In genomic region chr19:11482384-11483050, GRCh38 we compare ENCODE assay signal across 8 cellular contexts. TPM values are rescaled to one million over a fixed set of nuclear protein-coding genes. Genes with fewer than 3 reads are reported as not detected.
DNase-seq lines count a peak whose midpoint lies in the region; ATAC-seq and TF ChIP-seq lines count a peak whose summit lies in the region.

No MANE protein-coding gene starts in this region.

- peak overlapping the region; percentile 44 for H3K9ac ChIP-seq in neuronal stem cell (ENCODE audit: low read depth, low read length, poor library complexity)
- no peak overlapping the region for H3K9ac ChIP-seq in subcutaneous abdominal adipose tissue (ENCODE audit: low read length in 5 of 5)

- H3K14ac ChIP-seq in neuronal stem cell (ENCODE audit: low read length): peak overlapping the region; percentile 6

- H2BK120ac ChIP-seq in neuronal stem cell (ENCODE audit: low read depth, low read length): no peak overlapping the region

- H3K9me3 ChIP-seq in DOHH2 (ENCODE audit: control insufficient read depth, insufficient read depth, low read length) (no peaks in the 10 kb centered on the region), RWPE2 (ENCODE audit: severe bottlenecking) (no peaks in the 10 kb centered on the region), neuronal stem cell (replicated peaks in 1 of 2; ENCODE audit: control insufficient read depth in 2 of 2, insufficient read depth in 1 of 2, low read depth in 1 of 2, low read length in 2 of 2) (peaks cover 0 to 4% of the 10 kb centered on the region in 2 donors), subcutaneous abdominal adipose tissue (ENCODE audit: control insufficient read depth in 5 of 5, low read length in 5 of 5) (no peaks in the 10 kb centered on the region)

- peak overlapping the region; percentile 90 for H3K18ac ChIP-seq in neuronal stem cell (ENCODE audit: low read length)

- H3K23ac ChIP-seq in neuronal stem cell (ENCODE audit: low read depth, low read length, poor library complexity): peak overlapping the region; percentile 83

- H3K9me2 ChIP-seq in DOHH2 (replicated peaks; ENCODE audit: control insufficient read depth, low read length): no peaks in the 10 kb centered on the region

- no peak overlapping the region for H2BK5ac ChIP-seq in neuronal stem cell (ENCODE audit: low read length)

- no peak overlapping the region for H4K8ac ChIP-seq in neuronal stem cell (ENCODE audit: low read depth, low read length)

- H2AFZ ChIP-seq in neuronal stem cell (ENCODE audit: low read length): peak overlapping the region; percentile 91

- H3K36me3 ChIP-seq in DOHH2 (ENCODE audit: control insufficient read depth, low read length): no peaks in the 10 kb centered on the region
- no peaks in the 10 kb centered on the region for H3K36me3 ChIP-seq in RWPE2 (ENCODE audit: low read depth)
- H3K36me3 ChIP-seq in neuronal stem cell (replicated peaks in 1 of 2; ENCODE audit: control insufficient read depth in 2 of 2, insufficient read depth in 2 of 2, low read length in 2 of 2): peaks cover 3 to 20% of the 10 kb centered on the region in 2 donors
- peaks cover 0 to 19% (median 7%) of the 10 kb centered on the region in 5 donors for H3K36me3 ChIP-seq in subcutaneous abdominal adipose tissue (ENCODE audit: control insufficient read depth in 5 of 5, insufficient read depth in 5 of 5, low read length in 5 of 5)

- no peak overlapping the region for H2BK12ac ChIP-seq in neuronal stem cell (ENCODE audit: low read length)

- no peaks in the 10 kb centered on the region for H3F3A ChIP-seq in DOHH2 (ENCODE audit: control insufficient read depth, insufficient read depth)

- H3K27ac ChIP-seq in DOHH2 (ENCODE audit: low read depth, low read length): no peak overlapping the region
- no peak overlapping the region for H3K27ac ChIP-seq in RWPE2 (ENCODE audit: poor library complexity, severe bottlenecking)
- no peak overlapping the region for H3K27ac ChIP-seq in neuronal stem cell (replicated peaks; ENCODE audit: low read length)
- H3K27ac ChIP-seq in subcutaneous abdominal adipose tissue (ENCODE audit: low read depth, low read length): no peak overlapping the region

- no peak overlapping the region for H2AK5ac ChIP-seq in neuronal stem cell (ENCODE audit: low read depth, low read length)

- TF ChIP-seq CTCF in DOHH2 (IDR thresholded peaks at IDR 0.05; ENCODE audit: low read depth, low read length, poor library complexity, severe bottlenecking) (peak; percentile 81), RWPE2 (IDR thresholded peaks at IDR 0.05; ENCODE audit: poor library complexity, severe bottlenecking) (peak; percentile 98), fibroblast of villous mesenchyme (IDR thresholded peaks at IDR 0.05; ENCODE audit: insufficient read depth, low read depth, low read length) (peak; percentile 91)

- DNase-seq in GOT3 (lab: John Stamatoyannopoulos, UW) (peak; percentile 46), M059J (ENCODE audit: low read depth) (peak; percentile 71), RWPE2 (ENCODE audit: low spot score) (no peak), fibroblast of villous mesenchyme (ENCODE audit: low read depth) (peak; percentile 76), neuronal stem cell (ENCODE audit: low spot score) (peak; percentile 67)
- peak; percentile 79 for DNase-seq in activated effector memory CD4-positive, alpha-beta T cell treated with Interleukin-2 at 50 U/mL for 16 hours

- no peaks in the 10 kb centered on the region for H4K20me1 ChIP-seq in DOHH2 (ENCODE audit: control insufficient read depth, insufficient read depth, low read depth, low read length)

- no peaks in the 10 kb centered on the region; the same call in 1 of the 2 replicates for H3K27me3 ChIP-seq in DOHH2 (ENCODE audit: control insufficient read depth, low read length)
- H3K27me3 ChIP-seq in RWPE2 (ENCODE audit: insufficient read depth, poor library complexity, severe bottlenecking): peaks cover 27% of the 10 kb centered on the region
- peaks cover 0 to 41% (median 16%) of the 10 kb centered on the region in 3 experiments for H3K27me3 ChIP-seq in neuronal stem cell (ENCODE audit: control insufficient read depth in 3 of 3, insufficient read depth in 3 of 3, low read depth in 1 of 3, low read length in 3 of 3)
- peaks cover 14 to 33% (median 29%) of the 10 kb centered on the region in 5 donors for H3K27me3 ChIP-seq in subcutaneous abdominal adipose tissue (ENCODE audit: control insufficient read depth in 5 of 5, insufficient read depth in 4 of 5, low read length in 5 of 5)

- no CpG with 5 or more reads among the region's 58 CpGs for WGBS in neuronal stem cell (ENCODE audit: extremely low coverage in 2 of 2, insufficient read length in 2 of 2, insufficient replicate concordance in 1 of 2), 2 donors

- H2BK15ac ChIP-seq in neuronal stem cell (ENCODE audit: low read length): peak overlapping the region; percentile 33

- H3K79me1 ChIP-seq in neuronal stem cell (ENCODE audit: low read depth, low read length): no peaks in the 10 kb centered on the region

- H3K4me2 ChIP-seq in DOHH2 (ENCODE audit: low read length) (peak overlapping the region; percentile 68), neuronal stem cell (ENCODE audit: insufficient read depth, low read length, poor library complexity, severe bottlenecking) (peak overlapping the region; percentile 65)

- no peak overlapping the region for H3K4ac ChIP-seq in neuronal stem cell (ENCODE audit: low read length)

- H3K4me3 ChIP-seq in DOHH2 (ENCODE audit: low read length): peak overlapping the region; percentile 52
- H3K4me3 ChIP-seq in RWPE2 (ENCODE audit: severe bottlenecking): peak overlapping the region; percentile 30
- peak overlapping the region; percentile 48 for H3K4me3 ChIP-seq in fibroblast of villous mesenchyme (ENCODE audit: low read depth, low read length)
- H3K4me3 ChIP-seq in neuronal stem cell (ENCODE audit: low read length in 2 of 2): peak overlapping the region; percentile 42 to 45
- peak overlapping the region in 3 of 5 donors; percentile 17 to 44 (median 29) for H3K4me3 ChIP-seq in subcutaneous abdominal adipose tissue (ENCODE audit: low read depth in 1 of 5, low read length in 5 of 5)

- ATAC-seq in RWPE2 (ENCODE audit: low read depth): peak; percentile 60

- H3K4me1 ChIP-seq in DOHH2 (ENCODE audit: control insufficient read depth, low read length) (peaks cover 19% of the 10 kb centered on the region), RWPE2 (ENCODE audit: insufficient read depth, poor library complexity, severe bottlenecking) (no peaks in the 10 kb centered on the region), neuronal stem cell (ENCODE audit: control insufficient read depth in 2 of 2, insufficient read depth in 1 of 2, low read depth in 1 of 2, low read length in 2 of 2) (peaks cover 0 to 5% of the 10 kb centered on the region in 2 donors), subcutaneous abdominal adipose tissue (ENCODE audit: control insufficient read depth in 5 of 5, insufficient read depth in 5 of 5, low read length in 5 of 5) (peaks cover 0 to 27% (median 20%) of the 10 kb centered on the region in 5 donors)

- no peaks in the 10 kb centered on the region for H3K79me2 ChIP-seq in DOHH2 (ENCODE audit: control insufficient read depth, low read length)

- no peak overlapping the region for H4K91ac ChIP-seq in neuronal stem cell (ENCODE audit: low read depth, low read length, poor library complexity)

RNA-seq across cellular contexts. Expression of gene ELAVL3, which starts 1.7 kb away (rescaled TPM):
- not detected in 2 replicates for total RNA-seq in M059J (2014; rRNA removed; shearing (Covaris generic))
- not detected in 2 replicates for total RNA-seq in fibroblast of villous mesenchyme
- polyA plus RNA-seq in neuronal stem cell (2013, experiment 1 of 2): 0.98 TPM
- 0.86 TPM for polyA plus RNA-seq in neuronal stem cell (2013, experiment 2 of 2)

RNA-seq across cellular contexts. Expression of gene ZNF653, which starts 23.1 kb away (rescaled TPM):
- total RNA-seq in M059J (2014; rRNA removed; shearing (Covaris generic)): 5.2 and 21.1 TPM in 2 replicates
- 3.9 and 4.7 TPM in 2 replicates for total RNA-seq in fibroblast of villous mesenchyme
- polyA plus RNA-seq in neuronal stem cell (2013, experiment 1 of 2): 8.3 TPM
- polyA plus RNA-seq in neuronal stem cell (2013, experiment 2 of 2): 7.7 TPM

RNA-seq across cellular contexts. Expression of gene ECSIT, which starts 46.4 kb away (rescaled TPM):
- total RNA-seq in M059J (2014; rRNA removed; shearing (Covaris generic)): 29.5 and 43.3 TPM in 2 replicates
- 22.9 and 27.4 TPM in 2 replicates for total RNA-seq in fibroblast of villous mesenchyme
- 30.6 TPM for polyA plus RNA-seq in neuronal stem cell (2013, experiment 1 of 2)
- 28.7 TPM for polyA plus RNA-seq in neuronal stem cell (2013, experiment 2 of 2)

RNA-seq across cellular contexts. Expression of gene PRKCSH, which starts 47.1 kb away (rescaled TPM):
- 65.9 and 132 TPM in 2 replicates for total RNA-seq in M059J (2014; rRNA removed; shearing (Covaris generic))
- 85.5 and 93.1 TPM in 2 replicates for total RNA-seq in fibroblast of villous mesenchyme
- 199 TPM for polyA plus RNA-seq in neuronal stem cell (2013, experiment 1 of 2)
- 201 TPM for polyA plus RNA-seq in neuronal stem cell (2013, experiment 2 of 2)

RNA-seq across cellular contexts. Expression of gene ODAD3, which starts 47.6 kb away (rescaled TPM):
- total RNA-seq in M059J (2014; rRNA removed; shearing (Covaris generic)): 0.32 and 0.54 TPM in 2 replicates
- total RNA-seq in fibroblast of villous mesenchyme: under 0.01 and 0.43 TPM in 2 replicates
- 0.91 TPM for polyA plus RNA-seq in neuronal stem cell (2013, experiment 1 of 2)
- 1.2 TPM for polyA plus RNA-seq in neuronal stem cell (2013, experiment 2 of 2)
